10 cellular contexts compared by ENCODE assay signal in genomic region chr9:35341585-35341984, GRCh38.
DNase-seq lines count a peak whose midpoint lies in the region; ATAC-seq and TF ChIP-seq lines count a peak whose summit lies in the region.
"Had no signal": no experiment of that assay in that cellular context is flagged by ENCODE, and none has a peak within 500 bp of the region (broad histone marks: within the 10 kb centered on the region; RNA-seq: fewer than 3 reads in every experiment).

No MANE protein-coding gene starts in this region.

- TF ChIP-seq POLR2A in prostate gland (IDR thresholded peaks at IDR 0.05): no peak

- no peak overlapping the region for H3K18ac ChIP-seq in neuronal stem cell (ENCODE audit: low read length)

- no peaks in the 10 kb centered on the region for H3K79me1 ChIP-seq in neuronal stem cell (ENCODE audit: low read depth, low read length)

- no peak for TF ChIP-seq CTCF in AG10803 (conservative IDR thresholded peaks at IDR 0.05; ENCODE audit: low read length)
- TF ChIP-seq CTCF in fibroblast of mammary gland (conservative IDR thresholded peaks at IDR 0.05; ENCODE audit: control insufficient read depth, insufficient read depth, low read depth, low read length): no peak
- TF ChIP-seq CTCF in prostate gland (IDR thresholded peaks at IDR 0.05): no peak

- H2AK5ac ChIP-seq in neuronal stem cell (ENCODE audit: low read depth, low read length): no peak overlapping the region

- no peak overlapping the region for H3K4ac ChIP-seq in neuronal stem cell (ENCODE audit: low read length)

- DNase-seq in AG10803 (ENCODE audit: low read depth) (peak; percentile 88), NCI-H2029 treated with DMSO at 0.1 percent for 48 hours (lab: John Stamatoyannopoulos, UW) (peak; percentile 59), fibroblast of mammary gland (ENCODE audit: low read depth) (peak; percentile 87), neuronal stem cell (ENCODE audit: low spot score) (no peak), prostate gland (ENCODE audit: low spot score) (no peak), NCI-H82 (lab: John Stamatoyannopoulos, UW) (no peak)
- no peak for DNase-seq in effector CD4-positive, alpha-beta T cell
- DNase-seq: kidney glomerular epithelial cell; stimulated activated naive B cell treated with anti-CD40 and anti-IgM and Interleukin-4, amounts not matched to agents 10 μg/mL and 1 μg/mL and 100 μg/mL, for 72 hours had no signal

- H3K27me3 ChIP-seq in neuronal stem cell (ENCODE audit: control insufficient read depth in 3 of 3, insufficient read depth in 3 of 3, low read depth in 1 of 3, low read length in 3 of 3): no peaks in the 10 kb centered on the region
- H3K27me3 ChIP-seq in prostate gland (replicated peaks; ENCODE audit: insufficient read depth): no peaks in the 10 kb centered on the region

- no peak overlapping the region for H3K14ac ChIP-seq in neuronal stem cell (ENCODE audit: low read length)

- H3K4me2 ChIP-seq in neuronal stem cell (ENCODE audit: insufficient read depth, low read length, poor library complexity, severe bottlenecking): no peak overlapping the region

- H3K36me3 ChIP-seq in neuronal stem cell (replicated peaks in 1 of 2; ENCODE audit: control insufficient read depth in 2 of 2, insufficient read depth in 2 of 2, low read length in 2 of 2): no peaks in the 10 kb centered on the region
- H3K36me3 ChIP-seq in prostate gland: no peaks in the 10 kb centered on the region

- H2BK120ac ChIP-seq in neuronal stem cell (ENCODE audit: low read depth, low read length): no peak overlapping the region

- no peaks in the 10 kb centered on the region for H3K9me3 ChIP-seq in neuronal stem cell (replicated peaks in 1 of 2; ENCODE audit: control insufficient read depth in 2 of 2, insufficient read depth in 1 of 2, low read depth in 1 of 2, low read length in 2 of 2)
- H3K9me3 ChIP-seq in prostate gland: no peaks in the 10 kb centered on the region

- no peak overlapping the region for H3K23ac ChIP-seq in neuronal stem cell (ENCODE audit: low read depth, low read length, poor library complexity)

- intact Hi-C loops in prostate gland (cut with DNase I): no loop called here

- H2BK12ac ChIP-seq in neuronal stem cell (ENCODE audit: low read length): no peak overlapping the region

- H3K4me1 ChIP-seq in neuronal stem cell (ENCODE audit: control insufficient read depth in 2 of 2, insufficient read depth in 1 of 2, low read depth in 1 of 2, low read length in 2 of 2) (peaks cover 0 to 5% of the 10 kb centered on the region in 2 donors), prostate gland (replicated peaks) (no peaks in the 10 kb centered on the region)

- H3K9ac ChIP-seq in neuronal stem cell (ENCODE audit: low read depth, low read length, poor library complexity): no peak overlapping the region

- no peak overlapping the region for H4K8ac ChIP-seq in neuronal stem cell (ENCODE audit: low read depth, low read length)

- WGBS in neuronal stem cell (ENCODE audit: extremely low coverage in 2 of 2, insufficient read length in 2 of 2, insufficient replicate concordance in 1 of 2), 2 donors: no CpG with 5 or more reads among the region's 5 CpGs
- WGBS in prostate gland: 17% methylated on average over 5 of the region's 5 CpGs

- no peak for ATAC-seq in GM21423 (IDR thresholded peaks at IDR 0.05; ENCODE audit: unreplicated experiment)

- H3K27ac ChIP-seq in neuronal stem cell (replicated peaks; ENCODE audit: low read length) (no peak overlapping the region), prostate gland (no peak overlapping the region)

- H2BK15ac ChIP-seq in neuronal stem cell (ENCODE audit: low read length): no peak overlapping the region

- peak overlapping the region; percentile 52 for H3K4me3 ChIP-seq in AG10803 (ENCODE audit: low read length)
- peak overlapping the region; percentile 29 for H3K4me3 ChIP-seq in fibroblast of mammary gland (ENCODE audit: control insufficient read depth, low read depth, low read length)
- no peak overlapping the region for H3K4me3 ChIP-seq in neuronal stem cell (ENCODE audit: low read length in 2 of 2)
- H3K4me3 ChIP-seq in prostate gland: no peak overlapping the region

- H2AFZ ChIP-seq in neuronal stem cell (ENCODE audit: low read length): peak overlapping the region; percentile 17

- no peak overlapping the region for H2BK5ac ChIP-seq in neuronal stem cell (ENCODE audit: low read length)

- no peak overlapping the region for H4K91ac ChIP-seq in neuronal stem cell (ENCODE audit: low read depth, low read length, poor library complexity)

Comparison
In these comparisons a context has a peak if more than half of its experiments do, and no peak if none do; other contexts are left out.
1. DNase-seq: peak in AG10803 (single experiment), NCI-H2029 treated with DMSO at 0.1 percent for 48 hours (single experiment) and fibroblast of mammary gland (single experiment); none in neuronal stem cell (single experiment), prostate gland (single experiment), NCI-H82 (single experiment) and effector CD4-positive, alpha-beta T cell (single experiment).
2. H3K4me3 ChIP-seq: peak in AG10803 (single experiment) and fibroblast of mammary gland (single experiment); none in neuronal stem cell (0 of 2) and prostate gland (0 of 2).